In the genomic region with DNA sequence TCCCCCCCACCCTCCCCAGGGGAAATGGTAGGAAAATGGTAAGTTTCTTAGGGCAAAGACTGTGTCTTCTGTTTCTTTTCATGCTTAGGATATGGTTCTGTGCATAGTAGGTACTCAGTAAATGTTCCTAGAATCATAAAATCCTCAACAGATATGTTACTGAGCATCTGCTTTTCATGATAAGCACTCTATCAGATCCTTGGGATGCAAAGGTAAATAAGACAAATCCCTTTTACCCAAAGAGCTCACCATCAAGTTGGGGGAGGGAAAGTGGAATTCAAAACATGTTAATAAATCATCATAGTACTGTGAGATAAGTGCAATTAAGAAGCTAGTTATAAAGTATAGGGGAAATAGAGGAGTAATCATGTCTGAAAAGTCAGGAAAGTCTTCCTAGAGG, we compare ENCODE assay signal across 18 cellular contexts.
A peak's percentile ranks its signal among the peaks of the same experiment; 100 is the strongest.
DNase-seq lines count a peak whose midpoint lies in the region; ATAC-seq and TF ChIP-seq lines count a peak whose summit lies in the region.
"Had no signal": no experiment of that assay in that cellular context is flagged by ENCODE, and none has a peak within 500 bp of the region (broad histone marks: within the 10 kb centered on the region; RNA-seq: fewer than 3 reads in every experiment).

No MANE protein-coding gene starts in this region.

- H3K27ac Mint-ChIP-seq in T-helper 17 cell (no peak overlapping the region), mesothelial cell of epicardium (peak overlapping the region; percentile 35)
- peak overlapping the region; percentile 65 for H3K27ac Mint-ChIP-seq in activated T-helper 1 cell treated with anti-CD3 and anti-CD28 coated beads, Interleukin-12 subunit alpha, Interleukin-12 subunit beta, Interleukin-2, Interleukin-4 antibody, amounts not matched to agents 30 ng/mL and 10 ng/mL and 1 ng/mL, durations not matched to agents 14 hours and 24 hours and 36 hours
- H3K27ac Mint-ChIP-seq in CD4-positive, alpha-beta memory T cell = no peak overlapping the region
- H3K27ac Mint-ChIP-seq: CD8-positive, alpha-beta T cell had no signal

- no peak for TF ChIP-seq RAD21 in SK-N-SH (IDR thresholded peaks at IDR 0.05; ENCODE audit: low read length)

- no peaks in the 10 kb centered on the region for H3K9me2 ChIP-seq in SK-N-SH

- H3K4me3 Mint-ChIP-seq in T-helper 17 cell (peak overlapping the region; percentile 12), mesothelial cell of epicardium (no peak overlapping the region)
- H3K4me3 Mint-ChIP-seq in activated T-helper 1 cell treated with anti-CD3 and anti-CD28 coated beads, Interleukin-12 subunit alpha, Interleukin-12 subunit beta, Interleukin-2, Interleukin-4 antibody, amounts not matched to agents 30 ng/mL and 10 ng/mL and 1 ng/mL, durations not matched to agents 14 hours and 24 hours and 36 hours = no peak overlapping the region
- no peak overlapping the region for H3K4me3 Mint-ChIP-seq in CD4-positive, alpha-beta memory T cell
- H3K4me3 Mint-ChIP-seq: CD8-positive, alpha-beta T cell had no signal

- H3K36me3 ChIP-seq in SK-N-SH (replicated peaks in 1 of 2; ENCODE audit: control insufficient read depth in 1 of 2, insufficient read depth in 2 of 2, low read length in 1 of 2) = peaks cover 54 to 60% of the 10 kb centered on the region in 2 experiments
- peaks cover 26% of the 10 kb centered on the region for H3K36me3 ChIP-seq in CD4-positive, alpha-beta memory T cell (ENCODE audit: insufficient read depth, low read length)

- H3K27ac ChIP-seq in SK-N-SH (ENCODE audit: low read depth in 2 of 2, low read length in 1 of 2) = no peak overlapping the region
- H3K27ac ChIP-seq in CD4-positive, alpha-beta memory T cell (ENCODE audit: low read depth, low read length) = no peak overlapping the region
- H3K27ac ChIP-seq: GM23248 had no signal

- H3K36me3 Mint-ChIP-seq in T-helper 17 cell (ENCODE audit: low read depth) = peaks cover 15% of the 10 kb centered on the region
- peaks cover 39% of the 10 kb centered on the region for H3K36me3 Mint-ChIP-seq in activated T-helper 1 cell treated with anti-CD3 and anti-CD28 coated beads, Interleukin-12 subunit alpha, Interleukin-12 subunit beta, Interleukin-2, Interleukin-4 antibody, amounts not matched to agents 30 ng/mL and 10 ng/mL and 1 ng/mL, durations not matched to agents 14 hours and 24 hours and 36 hours (ENCODE audit: low read depth)
- peaks cover 33% of the 10 kb centered on the region for H3K36me3 Mint-ChIP-seq in mesothelial cell of epicardium
- peaks cover 22 to 53% of the 10 kb centered on the region in 2 donors for H3K36me3 Mint-ChIP-seq in CD4-positive, alpha-beta memory T cell

- H3K9me3 Mint-ChIP-seq in activated T-helper 1 cell treated with anti-CD3 and anti-CD28 coated beads, Interleukin-12 subunit alpha, Interleukin-12 subunit beta, Interleukin-2, Interleukin-4 antibody, amounts not matched to agents 30 ng/mL and 10 ng/mL and 1 ng/mL, durations not matched to agents 14 hours and 24 hours and 36 hours = no peaks in the 10 kb centered on the region
- peaks cover 22% of the 10 kb centered on the region for H3K9me3 Mint-ChIP-seq in mesothelial cell of epicardium
- H3K9me3 Mint-ChIP-seq in CD4-positive, alpha-beta memory T cell = no peaks in the 10 kb centered on the region
- H3K9me3 Mint-ChIP-seq: CD8-positive, alpha-beta T cell had no signal

- H3K27me3 Mint-ChIP-seq in T-helper 17 cell (no peaks in the 10 kb centered on the region), mesothelial cell of epicardium (ENCODE audit: low read depth) (no peaks in the 10 kb centered on the region)
- no peaks in the 10 kb centered on the region for H3K27me3 Mint-ChIP-seq in activated T-helper 1 cell treated with anti-CD3 and anti-CD28 coated beads, Interleukin-12 subunit alpha, Interleukin-12 subunit beta, Interleukin-2, Interleukin-4 antibody, amounts not matched to agents 30 ng/mL and 10 ng/mL and 1 ng/mL, durations not matched to agents 14 hours and 24 hours and 36 hours (ENCODE audit: insufficient read depth)
- no peaks in the 10 kb centered on the region for H3K27me3 Mint-ChIP-seq in CD4-positive, alpha-beta memory T cell

- H3K4me2 ChIP-seq in SK-N-SH = no peak overlapping the region

- no peak for TF ChIP-seq CTCF in mesothelial cell of epicardium (IDR thresholded peaks at IDR 0.05; ENCODE audit: unreplicated experiment)
- TF ChIP-seq CTCF in foreskin fibroblast (IDR thresholded peaks at IDR 0.05; ENCODE audit: low read depth, low read length) = no peak
- TF ChIP-seq CTCF in SK-N-SH (IDR thresholded peaks at IDR 0.05) = no peak

- H3K4me1 Mint-ChIP-seq in T-helper 17 cell (peaks cover 2% of the 10 kb centered on the region), mesothelial cell of epicardium (peaks cover 3% of the 10 kb centered on the region)
- no peaks in the 10 kb centered on the region for H3K4me1 Mint-ChIP-seq in activated T-helper 1 cell treated with anti-CD3 and anti-CD28 coated beads, Interleukin-12 subunit alpha, Interleukin-12 subunit beta, Interleukin-2, Interleukin-4 antibody, amounts not matched to agents 30 ng/mL and 10 ng/mL and 1 ng/mL, durations not matched to agents 14 hours and 24 hours and 36 hours (ENCODE audit: low read depth)
- peaks cover 0 to 2% (median 0%) of the 10 kb centered on the region in 4 donors for H3K4me1 Mint-ChIP-seq in CD4-positive, alpha-beta memory T cell

- H3K4me1 ChIP-seq in SK-N-SH (ENCODE audit: control insufficient read depth in 1 of 2, insufficient read depth in 2 of 2, low read depth in 1 of 2, low read length in 1 of 2) = no peaks in the 10 kb centered on the region
- H3K4me1 ChIP-seq in CD4-positive, alpha-beta memory T cell (ENCODE audit: insufficient read depth, low read length) = no peaks in the 10 kb centered on the region
- H3K4me1 ChIP-seq: Caco-2 had no signal

- H3K9me3 ChIP-seq in T-helper 17 cell (ENCODE audit: control insufficient read depth, low read length, poor library complexity, severe bottlenecking) (no peaks in the 10 kb centered on the region), SK-N-SH (no peaks in the 10 kb centered on the region)
- no peaks in the 10 kb centered on the region for H3K9me3 ChIP-seq in CD4-positive, alpha-beta memory T cell (ENCODE audit: control insufficient read depth in 1 of 2, low read length in 2 of 2)
- H3K9me3 ChIP-seq: Caco-2 had no signal

- intact Hi-C loops in activated T-helper 1 cell treated with anti-CD3 and anti-CD28 coated beads, Interleukin-12 subunit alpha, Interleukin-12 subunit beta, Interleukin-2, Interleukin-4 antibody, amounts not matched to agents 30 ng/mL and 10 ng/mL and 1 ng/mL, durations not matched to agents 14 hours and 24 hours and 36 hours (cut with micrococcal nuclease) = no loop called here
- intact Hi-C loops in CD4-positive, alpha-beta memory T cell (cut with micrococcal nuclease) = loop anchor here (5.0 kb wide), 1 partner anchor 77 kb away; no protein-coding TSS in a partner anchor

- H3F3A ChIP-seq in SK-N-SH (replicated peaks; ENCODE audit: insufficient read depth) = no peaks in the 10 kb centered on the region

- H3K9ac ChIP-seq in SK-N-SH = no peak overlapping the region
- H3K9ac ChIP-seq: GM23248 had no signal

- no peaks in the 10 kb centered on the region for H3K27me3 ChIP-seq in SK-N-SH (ENCODE audit: insufficient read depth)
- H3K27me3 ChIP-seq in CD4-positive, alpha-beta memory T cell (ENCODE audit: insufficient read depth, low read length) = no peaks in the 10 kb centered on the region

- POLR2A ChIA-PET in SK-N-SH (lab: Yijun Ruan, JAX) = no interaction called here
- POLR2A ChIA-PET in CD4-positive, alpha-beta memory T cell (lab: Charles Lee; ENCODE audit: partially characterized antibody) = no interaction called here

- no peak overlapping the region for H3K4me3 ChIP-seq in foreskin fibroblast (ENCODE audit: low read depth in 1 of 2, low read length in 2 of 2)
- H3K4me3 ChIP-seq in SK-N-SH (ENCODE audit: low read depth in 2 of 2, low read length in 1 of 2) = no peak overlapping the region
- no peak overlapping the region for H3K4me3 ChIP-seq in CD4-positive, alpha-beta memory T cell (ENCODE audit: low read length in 2 of 2)
- H3K4me3 ChIP-seq: GM12878, GM23248 had no signal

- H2AFZ ChIP-seq in SK-N-SH (ENCODE audit: low read depth) = no peak overlapping the region
- H2AFZ ChIP-seq: GM23248 had no signal

- TF ChIP-seq EP300 in SK-N-SH (IDR thresholded peaks at IDR 0.05; ENCODE audit: borderline replicate concordance in 1 of 2, low read depth in 1 of 2, low read length in 1 of 2) = no peak

- ATAC-seq in T-helper 17 cell = no peak
- ATAC-seq: CD8-positive, alpha-beta T cell; GM12878 had no signal

- H3K79me2 ChIP-seq in SK-N-SH (ENCODE audit: insufficient read depth) = no peaks in the 10 kb centered on the region

- H4K20me1 ChIP-seq in SK-N-SH (ENCODE audit: insufficient read depth) = no peaks in the 10 kb centered on the region

- DNase-seq in T-helper 17 cell (no peak), amniotic epithelial cell (ENCODE audit: low read depth) (peak; percentile 17), mesothelial cell of epicardium (ENCODE audit: low spot score in 2 of 2, unreplicated experiment in 2 of 2) (no peak), foreskin fibroblast (no peak), SK-N-SH (no peak)
- no peak for DNase-seq in activated T-helper 1 cell treated with anti-CD3 and anti-CD28 coated beads, Interleukin-12 subunit alpha, Interleukin-12 subunit beta, Interleukin-2, Interleukin-4 antibody, amounts not matched to agents 30 ng/mL and 10 ng/mL and 1 ng/mL, durations not matched to agents 14 hours and 24 hours and 36 hours (ENCODE audit: low spot score)
- no peak for DNase-seq in CD4-positive, alpha-beta memory T cell
- no peak for DNase-seq in effector CD8-positive, alpha-beta T cell (lab: John Stamatoyannopoulos, UW)
- DNase-seq: C1 segment of cervical spinal cord; Caco-2; CD8-positive, alpha-beta T cell; DMS153; EL; GDM1; GM23248; H7; HCEC 1CT had no signal

- CTCF ChIA-PET in SK-N-SH (lab: Yijun Ruan, JAX) = no interaction called here
- CTCF ChIA-PET in CD4-positive, alpha-beta memory T cell (lab: Charles Lee; ENCODE audit: partially characterized antibody) = interaction anchor here (1.3 kb wide), 1 partner anchor 11 kb away, joined by 3 read pairs; no protein-coding TSS in a partner anchor

TF ChIP-seq in SK-N-SH, 30 proteins besides CTCF, POLR2A, EP300 and RAD21 (continues in another document):
- TF ChIP-seq, protein P1, sequence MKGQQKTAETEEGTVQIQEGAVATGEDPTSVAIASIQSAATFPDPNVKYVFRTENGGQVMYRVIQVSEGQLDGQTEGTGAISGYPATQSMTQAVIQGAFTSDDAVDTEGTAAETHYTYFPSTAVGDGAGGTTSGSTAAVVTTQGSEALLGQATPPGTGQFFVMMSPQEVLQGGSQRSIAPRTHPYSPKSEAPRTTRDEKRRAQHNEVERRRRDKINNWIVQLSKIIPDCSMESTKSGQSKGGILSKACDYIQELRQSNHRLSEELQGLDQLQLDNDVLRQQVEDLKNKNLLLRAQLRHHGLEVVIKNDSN (IDR thresholded peaks at IDR 0.05; ENCODE audit: borderline replicate concordance, low read depth) = no peak
- no peak for TF ChIP-seq FOSL2 (IDR thresholded peaks at IDR 0.05; ENCODE audit: borderline replicate concordance, low read depth)

Comparison
In these comparisons a context has a peak if more than half of its experiments do, and no peak if none do; other contexts are left out.
1. H3K27ac Mint-ChIP-seq: peak in activated T-helper 1 cell treated with anti-CD3 and anti-CD28 coated beads, Interleukin-12 subunit alpha, Interleukin-12 subunit beta, Interleukin-2, Interleukin-4 antibody, amounts not matched to agents 30 ng/mL and 10 ng/mL and 1 ng/mL, durations not matched to agents 14 hours and 24 hours and 36 hours (single experiment) and mesothelial cell of epicardium (single experiment); none in T-helper 17 cell (single experiment) and CD4-positive, alpha-beta memory T cell (0 of 7).